Comparison of ENCODE assay signal across 8 cellular contexts in genomic region chr9:37575511-37575914, GRCh38. TPM values are rescaled to one million over a fixed set of nuclear protein-coding genes. Genes with fewer than 3 reads are reported as not detected.
DNase-seq lines count a peak whose midpoint lies in the region; ATAC-seq lines count a peak whose summit lies in the region.

No MANE protein-coding gene starts in this region.

- H2BK5ac ChIP-seq in trophoblast cell (ENCODE audit: low read depth, low read length, poor library complexity), result no peak overlapping the region

- peaks cover 5% of the 10 kb centered on the region for H3K79me2 ChIP-seq in trophoblast cell (ENCODE audit: control insufficient read depth, insufficient read depth, low read length, poor library complexity)

- H2BK120ac ChIP-seq in trophoblast cell (ENCODE audit: insufficient read depth, low read length, poor library complexity), result peak overlapping the region; percentile 80

- peak overlapping the region; percentile 53 for H3K4ac ChIP-seq in trophoblast cell (ENCODE audit: low read depth, low read length)

- no peak overlapping the region for H2BK12ac ChIP-seq in trophoblast cell (ENCODE audit: low read length)

- H3K18ac ChIP-seq in trophoblast cell (ENCODE audit: low read length), result peak overlapping the region; percentile 89

- peak overlapping the region; percentile 75 for H4K91ac ChIP-seq in trophoblast cell (ENCODE audit: low read depth, low read length)

- H2AFZ ChIP-seq in trophoblast cell (ENCODE audit: insufficient read depth, low read length, poor library complexity), result peak overlapping the region; percentile 82

- peak overlapping the region; percentile 72 for H3K4me3 ChIP-seq in trophoblast cell (ENCODE audit: low read depth, low read length)

- peak overlapping the region; percentile 90 for H3K14ac ChIP-seq in trophoblast cell (ENCODE audit: low read length)

- DNase-seq in SK-N-DZ (ENCODE audit: low spot score) (peak; percentile 18), germinal center (ENCODE audit: low spot score) (peak; percentile 43), trophoblast cell (peak in 1 of 2 donors; percentile 16), NOMO-1 (lab: John Stamatoyannopoulos, UW; ENCODE audit: unreplicated experiment in 2 of 2) (no peak), LoVo (ENCODE audit: low spot score) (no peak), NCI-H1092 treated with DMSO at 0.1 percent for 48 hours (lab: John Stamatoyannopoulos, UW) (no peak)

- H4K8ac ChIP-seq in trophoblast cell (ENCODE audit: low read depth, low read length), result peak overlapping the region; percentile 88

- no peak overlapping the region for H2AK5ac ChIP-seq in trophoblast cell (ENCODE audit: low read length)

- peak overlapping the region; percentile 77 for H4K12ac ChIP-seq in trophoblast cell (ENCODE audit: low read depth, low read length)

- H3K27me3 ChIP-seq in trophoblast cell (ENCODE audit: insufficient read depth, low read length), result no peaks in the 10 kb centered on the region

- ATAC-seq in GM18909 (IDR thresholded peaks at IDR 0.05; ENCODE audit: poor library complexity, unreplicated experiment), result peak; percentile 43
- peak; percentile 60 for ATAC-seq in HG02852 (IDR thresholded peaks at IDR 0.05; ENCODE audit: unreplicated experiment)

- peaks cover 8% of the 10 kb centered on the region for H3K79me1 ChIP-seq in trophoblast cell (ENCODE audit: low read length)

- H3K9me3 ChIP-seq in trophoblast cell (ENCODE audit: insufficient read depth, low read depth, low read length), result no peaks in the 10 kb centered on the region

- H3K4me1 ChIP-seq in trophoblast cell (ENCODE audit: control insufficient read depth in 1 of 2, insufficient read depth in 2 of 2, low read length in 2 of 2), result peaks cover 10 to 17% of the 10 kb centered on the region in 2 experiments

- H3K27ac ChIP-seq in trophoblast cell (ENCODE audit: low read depth, low read length), result peak overlapping the region; percentile 50

- peak overlapping the region; percentile 52 for H3K9ac ChIP-seq in trophoblast cell (ENCODE audit: low read length)

- no CpG with 5 or more reads among the region's 5 CpGs for whole genome bisulfite sequencing in trophoblast cell (ENCODE audit: extremely low coverage, insufficient coverage, insufficient read length)

- H3K4me2 ChIP-seq in trophoblast cell (ENCODE audit: low read length), result peak overlapping the region; percentile 98

- H3K36me3 ChIP-seq in trophoblast cell (ENCODE audit: control insufficient read depth in 1 of 2, insufficient read depth in 2 of 2, low read length in 2 of 2), result peaks cover under 1% of the 10 kb centered on the region in 2 experiments

- no peak overlapping the region for H3K23ac ChIP-seq in trophoblast cell (ENCODE audit: low read length)

RNA-seq across cellular contexts. Expression of gene FBXO10, which starts 0.7 kb away (rescaled TPM):
- polyA plus RNA-seq in SK-N-DZ (2014; cell fraction: cytosol; rRNA removed), result 13.7 and 15.8 TPM in 2 replicates
- 23.1 and 25.5 TPM in 2 replicates for polyA plus RNA-seq in SK-N-DZ (2014; cell fraction: nucleus; rRNA removed)
- 8.0 TPM in 2 replicates for polyA plus RNA-seq in trophoblast cell (2013)

RNA-seq across cellular contexts. Expression of gene TOMM5, which starts 16.9 kb away (rescaled TPM):
- 443 and 454 TPM in 2 replicates for polyA plus RNA-seq in SK-N-DZ (2014; cell fraction: cytosol; rRNA removed)
- polyA plus RNA-seq in SK-N-DZ (2014; cell fraction: nucleus; rRNA removed), result 310 and 362 TPM in 2 replicates
- polyA plus RNA-seq in trophoblast cell (2013), result 146 and 149 TPM in 2 replicates

Comparison
In these comparisons a context has a peak if more than half of its experiments do, and no peak if none do; other contexts are left out.
1. DNase-seq: peak in SK-N-DZ (single experiment) and germinal center (single experiment); none in NOMO-1 (0 of 2), LoVo (single experiment) and NCI-H1092 treated with DMSO at 0.1 percent for 48 hours (single experiment).